In the genomic region with DNA sequence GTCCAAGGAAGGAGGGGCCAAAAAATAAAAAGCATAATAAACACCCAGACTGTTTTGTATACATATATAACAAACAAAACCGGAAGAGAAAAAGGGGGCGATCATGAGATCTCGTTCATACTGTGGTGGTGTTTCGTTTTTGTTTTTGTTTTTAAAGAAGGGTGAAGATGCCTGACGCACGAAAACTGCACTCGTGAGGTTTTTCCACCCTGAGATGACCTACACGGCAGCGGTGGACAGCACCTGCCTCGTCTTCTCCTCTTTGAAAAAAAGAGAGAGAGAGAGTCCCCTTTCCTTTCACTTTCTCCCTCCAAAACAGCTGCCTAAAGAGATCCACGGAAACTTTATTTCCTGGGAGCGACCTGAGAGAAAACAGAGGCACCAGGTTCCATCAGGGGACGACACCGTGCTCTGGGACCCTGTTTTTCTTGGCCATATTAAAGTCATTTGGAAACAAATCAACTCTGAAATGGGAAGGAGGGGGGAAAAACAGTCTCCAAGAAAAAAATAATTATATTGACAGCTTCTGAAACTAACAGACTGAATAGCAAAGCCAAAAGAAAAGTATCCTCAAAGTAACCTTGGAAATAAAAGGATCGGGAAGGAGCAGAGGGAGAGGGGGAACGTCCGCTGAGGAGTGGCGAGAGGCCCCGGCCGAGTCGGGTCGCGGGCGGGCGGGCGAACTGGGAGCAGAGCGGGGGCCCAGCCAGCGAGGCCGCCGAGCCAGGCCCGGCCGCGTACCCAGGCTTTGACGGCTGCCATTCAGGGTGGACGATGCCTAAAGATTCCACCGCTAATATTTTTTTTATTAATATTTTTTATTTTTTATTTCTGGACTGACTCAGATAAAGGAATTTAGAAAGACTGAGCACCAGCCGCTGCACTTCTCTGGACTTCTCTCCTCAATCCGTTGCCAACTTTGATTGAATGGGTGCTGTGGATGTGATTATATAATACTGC, we compare ENCODE assay signal across 11 cellular contexts. TPM values are rescaled to one million over a fixed set of nuclear protein-coding genes. Genes with fewer than 3 reads are reported as not detected.
DNase-seq lines count a peak whose midpoint lies in the region; ATAC-seq and TF ChIP-seq lines count a peak whose summit lies in the region.
"Had no signal": no experiment of that assay in that cellular context is flagged by ENCODE, and none has a peak within 500 bp of the region (broad histone marks: within the 10 kb centered on the region; RNA-seq: fewer than 3 reads in every experiment).

No MANE protein-coding gene starts in this region.

- DNase-seq in left ventricle myocardium inferior (no peak), right atrium auricular region (ENCODE audit: low spot score) (no peak), ascending aorta (ENCODE audit: low spot score in 2 of 2) (no peak), Peyer's patch (no peak), uterus (no peak)
- no peak for DNase-seq in activated CD8-positive, alpha-beta T cell treated with anti-CD3 and anti-CD28 coated beads, Interleukin-2, amount 10 ng/mL, durations not matched to agents 7 days and 5 days
- DNase-seq: COR-L47, OCI-M1 had no signal

- peak overlapping the region; percentile 11 for H3K4me3 ChIP-seq in left ventricle myocardium inferior
- H3K4me3 ChIP-seq in right atrium auricular region = no peak overlapping the region
- H3K4me3 ChIP-seq in urinary bladder (ENCODE audit: low read depth, low read length) = peak overlapping the region; percentile 24
- H3K4me3 ChIP-seq in ascending aorta = no peak overlapping the region
- H3K4me3 ChIP-seq in Peyer's patch = peak overlapping the region in 2 of 4 donors; percentile 19 to 38
- no peak overlapping the region for H3K4me3 ChIP-seq in uterus

- peaks cover 74% of the 10 kb centered on the region for H3K27me3 Mint-ChIP-seq in activated CD8-positive, alpha-beta T cell treated with anti-CD3 and anti-CD28 coated beads, Interleukin-2, amount 10 ng/mL, durations not matched to agents 7 days and 5 days (ENCODE audit: low read depth)

- H3K9me3 ChIP-seq in left ventricle myocardium inferior (replicated peaks) (no peaks in the 10 kb centered on the region), right atrium auricular region (no peaks in the 10 kb centered on the region), ascending aorta (no peaks in the 10 kb centered on the region), Peyer's patch (peaks cover 0 to 3% (median 0%) of the 10 kb centered on the region in 4 donors), uterus (no peaks in the 10 kb centered on the region)
- H3K9me3 ChIP-seq: tibial nerve had no signal

- H3K27ac Mint-ChIP-seq in activated CD8-positive, alpha-beta T cell treated with anti-CD3 and anti-CD28 coated beads, Interleukin-2, amount 10 ng/mL, durations not matched to agents 7 days and 5 days = peak overlapping the region; percentile 68

- 8% methylated on average over 38 of the region's 38 CpGs for WGBS in urinary bladder

- no peak for TF ChIP-seq CTCF in left ventricle myocardium inferior (IDR thresholded peaks at IDR 0.05; ENCODE audit: borderline replicate concordance)
- TF ChIP-seq CTCF in right atrium auricular region (IDR thresholded peaks at IDR 0.05) = no peak
- no peak for TF ChIP-seq CTCF in ascending aorta (IDR thresholded peaks at IDR 0.05)
- TF ChIP-seq CTCF in Peyer's patch (IDR thresholded peaks at IDR 0.05) = no peak
- no peak for TF ChIP-seq CTCF in uterus (IDR thresholded peaks at IDR 0.05)

- ATAC-seq in activated CD8-positive, alpha-beta T cell treated with anti-CD3 and anti-CD28 coated beads, Interleukin-2, amount 10 ng/mL, durations not matched to agents 7 days and 5 days = no peak

- POLR2A ChIA-PET in activated CD8-positive, alpha-beta T cell treated with anti-CD3 and anti-CD28 coated beads, Interleukin-2, amount 10 ng/mL, durations not matched to agents 7 days and 5 days (lab: Charles Lee) = no interaction called here

- intact Hi-C loops in left ventricle myocardium inferior (cut with micrococcal nuclease) = no loop called here
- intact Hi-C loops in ascending aorta (cut with DNase I) = no loop called here
- intact Hi-C loops in uterus (cut with DNase I; ENCODE audit: low total_unique reads) = no loop called here

- H3K27me3 ChIP-seq in left ventricle myocardium inferior (ENCODE audit: low read depth) = peaks cover 92% of the 10 kb centered on the region
- H3K27me3 ChIP-seq in right atrium auricular region = peaks cover 54 to 73% of the 10 kb centered on the region in 2 donors
- H3K27me3 ChIP-seq in layer of hippocampus (ENCODE audit: control insufficient read depth, insufficient read depth, low read length) = peaks cover 3% of the 10 kb centered on the region
- H3K27me3 ChIP-seq in ascending aorta = peaks cover 19% of the 10 kb centered on the region
- peaks cover 0 to 54% of the 10 kb centered on the region in 2 donors for H3K27me3 ChIP-seq in Peyer's patch
- H3K27me3 ChIP-seq in uterus = peaks cover 16 to 74% of the 10 kb centered on the region in 2 donors

- H3K36me3 ChIP-seq in left ventricle myocardium inferior (no peaks in the 10 kb centered on the region), right atrium auricular region (no peaks in the 10 kb centered on the region), urinary bladder (ENCODE audit: insufficient read depth) (no peaks in the 10 kb centered on the region), ascending aorta (no peaks in the 10 kb centered on the region), Peyer's patch (no peaks in the 10 kb centered on the region), uterus (no peaks in the 10 kb centered on the region)
- H3K36me3 ChIP-seq: tibial nerve had no signal

- H3K4me1 Mint-ChIP-seq in activated CD8-positive, alpha-beta T cell treated with anti-CD3 and anti-CD28 coated beads, Interleukin-2, amount 10 ng/mL, durations not matched to agents 7 days and 5 days (ENCODE audit: low read depth) = peaks cover 34% of the 10 kb centered on the region

- H3K36me3 Mint-ChIP-seq in activated CD8-positive, alpha-beta T cell treated with anti-CD3 and anti-CD28 coated beads, Interleukin-2, amount 10 ng/mL, durations not matched to agents 7 days and 5 days (ENCODE audit: low read depth) = peaks cover 26% of the 10 kb centered on the region

- no peak for TF ChIP-seq POLR2A in Peyer's patch (IDR thresholded peaks at IDR 0.05)
- no peak for TF ChIP-seq POLR2A in uterus (IDR thresholded peaks at IDR 0.05)

- H3K9me3 Mint-ChIP-seq in activated CD8-positive, alpha-beta T cell treated with anti-CD3 and anti-CD28 coated beads, Interleukin-2, amount 10 ng/mL, durations not matched to agents 7 days and 5 days (ENCODE audit: insufficient read depth) = no peaks in the 10 kb centered on the region

- H3K27ac ChIP-seq in left ventricle myocardium inferior (replicated peaks) (no peak overlapping the region), right atrium auricular region (no peak overlapping the region), layer of hippocampus (ENCODE audit: low read depth, low read length) (peak overlapping the region; percentile 77), urinary bladder (ENCODE audit: low read depth) (no peak overlapping the region), ascending aorta (no peak overlapping the region), Peyer's patch (no peak overlapping the region), uterus (no peak overlapping the region)
- H3K27ac ChIP-seq: tibial nerve had no signal

- H3K4me1 ChIP-seq in left ventricle myocardium inferior (peaks cover 52% of the 10 kb centered on the region), right atrium auricular region (peaks cover 0 to 48% of the 10 kb centered on the region in 2 donors), urinary bladder (ENCODE audit: insufficient read depth) (peaks cover 2% of the 10 kb centered on the region), ascending aorta (peaks cover 0 to 8% of the 10 kb centered on the region in 2 donors), Peyer's patch (peaks cover 0 to 46% (median 3%) of the 10 kb centered on the region in 4 donors), uterus (peaks cover 0 to 6% of the 10 kb centered on the region in 2 donors)

- CTCF ChIA-PET in activated CD8-positive, alpha-beta T cell treated with anti-CD3 and anti-CD28 coated beads, Interleukin-2, amount 10 ng/mL, durations not matched to agents 7 days and 5 days (lab: Charles Lee) = interaction anchor here (0.8 kb wide), 1 partner anchor 8 kb away, joined by 4 read pairs; no protein-coding TSS in a partner anchor

- H3K4me3 Mint-ChIP-seq in activated CD8-positive, alpha-beta T cell treated with anti-CD3 and anti-CD28 coated beads, Interleukin-2, amount 10 ng/mL, durations not matched to agents 7 days and 5 days = peak overlapping the region; percentile 69

RNA-seq across cellular contexts. Expression of a gene that starts 3.6 kb away (rescaled TPM):
- 0.11 TPM for total RNA-seq in left ventricle myocardium inferior
- under 1 TPM in 1 of 2 donors, not detected in 1; 0.79 TPM for total RNA-seq in right atrium auricular region
- not detected for total RNA-seq in activated CD8-positive, alpha-beta T cell treated with anti-CD3 and anti-CD28 coated beads, Interleukin-2, amount 10 ng/mL, durations not matched to agents 7 days and 5 days
- total RNA-seq in urinary bladder = 0.32 TPM
- polyA plus RNA-seq in urinary bladder = not detected
- total RNA-seq in ascending aorta = 0.21 TPM
- total RNA-seq in Peyer's patch = under 1 TPM in 2 of 4 donors, not detected in 2; 0.18 to 0.40 TPM
- total RNA-seq in uterus = under 1 TPM in 1 of 4 donors, not detected in 3; 0.18 TPM
- total RNA-seq: tibial nerve had no signal

Comparison
In these comparisons a context has a peak if more than half of its experiments do, and no peak if none do; other contexts are left out.
1. H3K4me3 ChIP-seq: peak in left ventricle myocardium inferior (single experiment) and urinary bladder (single experiment); none in right atrium auricular region (0 of 2), ascending aorta (0 of 2) and uterus (0 of 2).